12 cellular contexts compared by ENCODE assay signal in genomic region chr9:112224401-112225289, GRCh38. TPM values are rescaled to one million over a fixed set of nuclear protein-coding genes. Genes with fewer than 3 reads are reported as not detected.
DNase-seq lines count a peak whose midpoint lies in the region; ATAC-seq, FAIRE-seq and TF ChIP-seq lines count a peak whose summit lies in the region.
"Had no signal": no experiment of that assay in that cellular context is flagged by ENCODE, and none has a peak within 500 bp of the region (broad histone marks: within the 10 kb centered on the region; RNA-seq: fewer than 3 reads in every experiment).

No MANE protein-coding gene starts in this region.

- no peak for TF ChIP-seq EP300 in A549 (IDR thresholded peaks at IDR 0.05)

- H3K79me1 ChIP-seq in neuronal stem cell (ENCODE audit: low read depth, low read length), result no peaks in the 10 kb centered on the region

- POLR2A ChIA-PET in A549 (lab: Yijun Ruan, JAX), result interaction anchor here (0.5 to 1.7 kb wide), 3 partner anchors 18 to 109 kb away, joined by 3 to 6 read pairs (median 5); partner anchors contain the start of gene PTBP3

- H4K91ac ChIP-seq in neuronal stem cell (ENCODE audit: low read depth, low read length, poor library complexity), result no peak overlapping the region

- TF ChIP-seq CTCF in A549 (IDR thresholded peaks at IDR 0.05) (no peak), GM10266 (IDR thresholded peaks at IDR 0.05; ENCODE audit: control insufficient read depth, insufficient read depth, low read depth, missing control alignments) (no peak)

- H2AK5ac ChIP-seq in neuronal stem cell (ENCODE audit: low read depth, low read length), result no peak overlapping the region

- peaks cover 3 to 90% of the 10 kb centered on the region in 2 donors for H3K36me3 ChIP-seq in neuronal stem cell (replicated peaks in 1 of 2; ENCODE audit: control insufficient read depth in 2 of 2, insufficient read depth in 2 of 2, low read length in 2 of 2)

- H2BK12ac ChIP-seq in neuronal stem cell (ENCODE audit: low read length), result no peak overlapping the region

- no peak overlapping the region for H2BK15ac ChIP-seq in neuronal stem cell (ENCODE audit: low read length)

- peaks cover 58% of the 10 kb centered on the region for H3K36me3 Mint-ChIP-seq in central memory CD8-positive, alpha-beta T cell (ENCODE audit: insufficient read depth)

- no peaks in the 10 kb centered on the region for H3K9me3 Mint-ChIP-seq in central memory CD8-positive, alpha-beta T cell
- H3K9me3 Mint-ChIP-seq: activated naive CD4-positive, alpha-beta T cell treated with anti-CD3 and anti-CD28 coated beads, Interleukin-2, amount 50 U/mL, for 24 hours; CD4-positive, alpha-beta T cell had no signal

- H3K4me3 Mint-ChIP-seq in central memory CD8-positive, alpha-beta T cell, result no peak overlapping the region
- H3K4me3 Mint-ChIP-seq: activated naive CD4-positive, alpha-beta T cell treated with anti-CD3 and anti-CD28 coated beads, Interleukin-2, amount 50 U/mL, for 24 hours; CD4-positive, alpha-beta T cell had no signal

- H2AFZ ChIP-seq in neuronal stem cell (ENCODE audit: low read length), result no peak overlapping the region

- H3K9ac ChIP-seq in neuronal stem cell (ENCODE audit: low read depth, low read length, poor library complexity), result no peak overlapping the region

- CTCF ChIA-PET in A549 (lab: Yijun Ruan, JAX), result interaction anchor here (1.2 to 2.5 kb wide), 6 partner anchors 10 to 137 kb away, joined by 3 to 13 read pairs (median 8); no protein-coding TSS in a partner anchor

- no peak overlapping the region for H3K14ac ChIP-seq in neuronal stem cell (ENCODE audit: low read length)

- H3K4me3 ChIP-seq in A549 (no peak overlapping the region), neuronal stem cell (ENCODE audit: low read length in 2 of 2) (no peak overlapping the region)

- no peak overlapping the region for H4K8ac ChIP-seq in neuronal stem cell (ENCODE audit: low read depth, low read length)

- H3K23ac ChIP-seq in neuronal stem cell (ENCODE audit: low read depth, low read length, poor library complexity), result no peak overlapping the region

- no peaks in the 10 kb centered on the region for H3K27me3 ChIP-seq in neuronal stem cell (ENCODE audit: control insufficient read depth in 3 of 3, insufficient read depth in 3 of 3, low read depth in 1 of 3, low read length in 3 of 3)

- H3K4ac ChIP-seq in neuronal stem cell (ENCODE audit: low read length), result no peak overlapping the region

- H3K4me1 Mint-ChIP-seq in central memory CD8-positive, alpha-beta T cell, result peaks cover 12% of the 10 kb centered on the region

- H3K27ac ChIP-seq in A549, result 0 out of 6 replicates have a peak overlapping the region, but pooled peaks of 1 of the 2 experiments have one; percentile 23
- H3K27ac ChIP-seq in neuronal stem cell (replicated peaks; ENCODE audit: low read length), result no peak overlapping the region

- no peak overlapping the region for H2BK120ac ChIP-seq in neuronal stem cell (ENCODE audit: low read depth, low read length)

- H2BK5ac ChIP-seq in neuronal stem cell (ENCODE audit: low read length), result no peak overlapping the region

- H3K18ac ChIP-seq in neuronal stem cell (ENCODE audit: low read length), result no peak overlapping the region

- no peak for TF ChIP-seq POLR2A in A549 (IDR thresholded peaks at IDR 0.05; ENCODE audit: low read length)

- H3K27ac Mint-ChIP-seq in central memory CD8-positive, alpha-beta T cell (ENCODE audit: low read depth), result peak overlapping the region; percentile 19
- H3K27ac Mint-ChIP-seq: activated naive CD4-positive, alpha-beta T cell treated with anti-CD3 and anti-CD28 coated beads, Interleukin-2, amount 50 U/mL, for 24 hours; CD4-positive, alpha-beta T cell had no signal

- H3K9me3 ChIP-seq in A549 (no peaks in the 10 kb centered on the region), neuronal stem cell (replicated peaks in 1 of 2; ENCODE audit: control insufficient read depth in 2 of 2, insufficient read depth in 1 of 2, low read depth in 1 of 2, low read length in 2 of 2) (no peaks in the 10 kb centered on the region)

- no peak for TF ChIP-seq RAD21 in A549 (conservative IDR thresholded peaks at IDR 0.05 in 1 of 2, IDR thresholded peaks at IDR 0.05 in 1 of 2)

- peaks cover 15% of the 10 kb centered on the region for H3K4me1 ChIP-seq in A549
- H3K4me1 ChIP-seq in neuronal stem cell (ENCODE audit: control insufficient read depth in 2 of 2, insufficient read depth in 1 of 2, low read depth in 1 of 2, low read length in 2 of 2), result peaks cover 0 to 4% of the 10 kb centered on the region in 2 donors

- H3K4me2 ChIP-seq in A549 (no peak overlapping the region), neuronal stem cell (ENCODE audit: insufficient read depth, low read length, poor library complexity, severe bottlenecking) (no peak overlapping the region)

- ATAC-seq in A549, result peak; percentile 42 to 47; a peak in 3 of 6 replicates
- ATAC-seq in GM19025 (IDR thresholded peaks at IDR 0.05; ENCODE audit: low read depth, unreplicated experiment), result peak; percentile 68
- ATAC-seq in HG03196 (IDR thresholded peaks at IDR 0.05; ENCODE audit: unreplicated experiment), result peak; percentile 73
- ATAC-seq in central memory CD8-positive, alpha-beta T cell (replicated peaks; ENCODE audit: extremely low read depth, poor library complexity, severe bottlenecking), result no peak
- ATAC-seq: left colon had no signal

- H3K27me3 Mint-ChIP-seq in central memory CD8-positive, alpha-beta T cell, result no peaks in the 10 kb centered on the region
- H3K27me3 Mint-ChIP-seq: activated naive CD4-positive, alpha-beta T cell treated with anti-CD3 and anti-CD28 coated beads, Interleukin-2, amount 50 U/mL, for 24 hours; CD4-positive, alpha-beta T cell had no signal

- peak; percentile 28 for FAIRE-seq in A549 (lab: Jason Lieb, UNC)

- no peak for DNase-seq in A549 (ENCODE audit: low read depth in 1 of 2, low spot score in 1 of 2)
- no peak for DNase-seq in central memory CD8-positive, alpha-beta T cell (ENCODE audit: low spot score in 2 of 2)
- no peak for DNase-seq in NCI-H2107 treated with DMSO at 0.1 percent for 48 hours (lab: John Stamatoyannopoulos, UW; ENCODE audit: unreplicated experiment)
- no peak for DNase-seq in activated CD4-positive, alpha-beta T cell treated with anti-CD3 and anti-CD28 coated beads for 48 hours
- no peak for DNase-seq in GM10266 (ENCODE audit: extremely low spot score)
- DNase-seq in neuronal stem cell (ENCODE audit: low spot score), result no peak
- DNase-seq: CD4-positive, alpha-beta T cell; left colon; stimulated activated CD4-positive, alpha-beta T cell treated with anti-CD3 and anti-CD28 coated beads, Interleukin-2, amount 100 ng/mL, for 24 hours had no signal

- 88% methylated on average over 4 of the region's 4 CpGs for WGBS in A549 (ENCODE audit: missing lambda C conversion rate)
- no CpG with 5 or more reads among the region's 4 CpGs for WGBS in neuronal stem cell (ENCODE audit: extremely low coverage in 2 of 2, insufficient read length in 2 of 2, insufficient replicate concordance in 1 of 2), 2 donors

TF ChIP-seq in A549, 52 proteins besides CTCF, POLR2A, EP300 and RAD21 (continues in another document):
- TF ChIP-seq EHMT2 (IDR thresholded peaks at IDR 0.05; ENCODE audit: low read depth) (no peak), FOXS1 (CRISPR knock-in tag; IDR thresholded peaks at IDR 0.05) (no peak), TP53 (CRISPR knock-in tag; IDR thresholded peaks at IDR 0.05) (no peak), ATOH8 (CRISPR knock-in tag; IDR thresholded peaks at IDR 0.05; ENCODE audit: low read depth) (no peak), ZFP36 (IDR thresholded peaks at IDR 0.05; ENCODE audit: borderline replicate concordance, partially characterized antibody) (no peak), JUN (IDR thresholded peaks at IDR 0.05) (no peak)
- TF ChIP-seq, protein P1, sequence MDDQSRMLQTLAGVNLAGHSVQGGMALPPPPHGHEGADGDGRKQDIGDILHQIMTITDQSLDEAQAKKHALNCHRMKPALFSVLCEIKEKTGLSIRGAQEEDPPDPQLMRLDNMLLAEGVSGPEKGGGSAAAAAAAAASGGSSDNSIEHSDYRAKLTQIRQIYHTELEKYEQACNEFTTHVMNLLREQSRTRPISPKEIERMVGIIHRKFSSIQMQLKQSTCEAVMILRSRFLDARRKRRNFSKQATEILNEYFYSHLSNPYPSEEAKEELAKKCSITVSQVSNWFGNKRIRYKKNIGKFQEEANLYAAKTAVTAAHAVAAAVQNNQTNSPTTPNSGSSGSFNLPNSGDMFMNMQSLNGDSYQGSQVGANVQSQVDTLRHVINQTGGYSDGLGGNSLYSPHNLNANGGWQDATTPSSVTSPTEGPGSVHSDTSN (IDR thresholded peaks at IDR 0.05), result no peak
- TF ChIP-seq, protein P2, sequence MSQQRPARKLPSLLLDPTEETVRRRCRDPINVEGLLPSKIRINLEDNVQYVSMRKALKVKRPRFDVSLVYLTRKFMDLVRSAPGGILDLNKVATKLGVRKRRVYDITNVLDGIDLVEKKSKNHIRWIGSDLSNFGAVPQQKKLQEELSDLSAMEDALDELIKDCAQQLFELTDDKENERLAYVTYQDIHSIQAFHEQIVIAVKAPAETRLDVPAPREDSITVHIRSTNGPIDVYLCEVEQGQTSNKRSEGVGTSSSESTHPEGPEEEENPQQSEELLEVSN (IDR thresholded peaks at IDR 0.05; ENCODE audit: borderline replicate concordance, low read depth), result no peak

RNA-seq across cellular contexts. Expression of gene SUSD1, which starts 49.5 kb away (rescaled TPM):
- polyA plus RNA-seq in A549 (2011; rRNA removed), result 18.6 and 21.7 TPM in 2 replicates
- polyA plus RNA-seq in A549 (2012; cell fraction: cytosol; rRNA removed), result 6.3 and 7.3 TPM in 2 replicates
- 8.6 and 12.3 TPM in 2 replicates for polyA plus RNA-seq in A549 (2012; cell fraction: nucleus; rRNA removed)
- 14.1 to 17.9 TPM (median 15.7 TPM) in 3 replicates for polyA plus RNA-seq in A549 (2017; fragmentation: RNase III; extraction: RNeasy Plus Mini Kit Qiagen cat#74134 plus additional on column Dnase treatment)
- polyA minus RNA-seq in A549 (2011; rRNA and poly(A)+ RNA removed), result 22.4 and 24.8 TPM in 2 replicates
- 5.3 TPM for polyA plus RNA-seq in neuronal stem cell (2013, experiment 1 of 2)
- 5.1 TPM for polyA plus RNA-seq in neuronal stem cell (2013, experiment 2 of 2)
